In genomic region chr16:2238396-2239230, GRCh38 we compare ENCODE assay signal across 11 cellular contexts. TPM values are rescaled to one million over a fixed set of nuclear protein-coding genes. Genes with fewer than 3 reads are reported as not detected.
DNase-seq lines count a peak whose midpoint lies in the region; ATAC-seq and TF ChIP-seq lines count a peak whose summit lies in the region.
"Had no signal": no experiment of that assay in that cellular context is flagged by ENCODE, and none has a peak within 500 bp of the region (broad histone marks: within the 10 kb centered on the region; RNA-seq: fewer than 3 reads in every experiment).

No MANE protein-coding gene starts in this region.

- H3K36me3 ChIP-seq in endodermal cell (ENCODE audit: control insufficient read depth, insufficient read depth, low read length) = peaks cover 20% of the 10 kb centered on the region

- no peaks in the 10 kb centered on the region for H3K4me1 ChIP-seq in endodermal cell (ENCODE audit: control insufficient read depth, insufficient read depth, low read length)
- H3K4me1 ChIP-seq: HAP-1, SJSA1 had no signal

- peak; percentile 56 for DNase-seq in activated CD8-positive, alpha-beta memory T cell treated with anti-CD3 and anti-CD28 coated beads, Interleukin-2, amount 50 U/mL, for 48 hours
- no peak for DNase-seq in activated CD8-positive, alpha-beta memory T cell treated with anti-CD3 and anti-CD28 coated beads, Interleukin-2, amount 50 U/mL, for 4 hours
- DNase-seq in endodermal cell = peak; percentile 70
- no peak for DNase-seq in stimulated activated naive CD8-positive, alpha-beta T cell treated with anti-CD3 and anti-CD28 coated beads, Interleukin-15, Interleukin-2, amounts not matched to agents 100 U/mL and 50 U/mL, for 24 hours
- DNase-seq: kidney glomerular epithelial cell had no signal

- H3K27me3 Mint-ChIP-seq in endodermal cell (ENCODE audit: insufficient read depth) = peaks cover 22% of the 10 kb centered on the region

- 74% methylated on average over 16 to 22 of the region's 22 CpGs for WGBS in endodermal cell (ENCODE audit: insufficient coverage in 1 of 2, insufficient read length in 1 of 2), 2 experiments

- H3K9me3 ChIP-seq in endodermal cell (ENCODE audit: control insufficient read depth, low read length) = no peaks in the 10 kb centered on the region
- H3K9me3 ChIP-seq: HAP-1, SJSA1 had no signal

- H3K27ac Mint-ChIP-seq in endodermal cell = no peak overlapping the region
- H3K27ac Mint-ChIP-seq: nephron, type B pancreatic cell had no signal

- H3K4me3 ChIP-seq in endodermal cell (ENCODE audit: low read length) = no peak overlapping the region
- H3K4me3 ChIP-seq: HAP-1, SJSA1 had no signal

- no peak overlapping the region for H3K27ac ChIP-seq in endodermal cell (ENCODE audit: low read depth, low read length)
- H3K27ac ChIP-seq: SJSA1 had no signal

- ATAC-seq in stimulated activated naive CD8-positive, alpha-beta T cell treated with anti-CD3 and anti-CD28 coated beads, Interleukin-15, Interleukin-2, amounts not matched to agents 100 U/mL and 50 U/mL, for 24 hours = peak; percentile 4
- no peak for ATAC-seq in HG02870 (IDR thresholded peaks at IDR 0.05; ENCODE audit: unreplicated experiment)
- ATAC-seq in HG03571 (IDR thresholded peaks at IDR 0.05; ENCODE audit: unreplicated experiment) = no peak

- H3K9me3 Mint-ChIP-seq in endodermal cell = no peaks in the 10 kb centered on the region
- H3K9me3 Mint-ChIP-seq: nephron, type B pancreatic cell had no signal

- no peaks in the 10 kb centered on the region for H3K4me1 Mint-ChIP-seq in endodermal cell
- H3K4me1 Mint-ChIP-seq: nephron had no signal

- H3K9ac ChIP-seq in endodermal cell (ENCODE audit: extremely low read depth, low read length, poor library complexity, severe bottlenecking) = no peak overlapping the region

- H3K27me3 ChIP-seq in endodermal cell (ENCODE audit: control insufficient read depth, insufficient read depth, low read length, poor library complexity, severe bottlenecking) = peaks cover 25% of the 10 kb centered on the region
- H3K27me3 ChIP-seq: SJSA1 had no signal

- H3K36me3 Mint-ChIP-seq in endodermal cell (ENCODE audit: low read depth) = peaks cover 22% of the 10 kb centered on the region

- no peak overlapping the region for H3K4me3 Mint-ChIP-seq in endodermal cell
- H3K4me3 Mint-ChIP-seq: type B pancreatic cell had no signal

- no peak for TF ChIP-seq CTCF in endodermal cell (conservative IDR thresholded peaks at IDR 0.05)

RNA-seq across cellular contexts. Expression of gene DNASE1L2, which starts 2.4 kb away (rescaled TPM):
- 1 to 10 TPM in 1 of 2 donors, under 1 TPM in 1; 0.35 to 1.3 TPM for total RNA-seq in endodermal cell
- 0.53 TPM for polyA plus RNA-seq in endodermal cell (2013, experiment 1 of 2)
- polyA plus RNA-seq in endodermal cell (2013, experiment 2 of 2) = 0.83 TPM

RNA-seq across cellular contexts. Expression of gene ECI1, which starts 12.8 kb away (rescaled TPM):
- 10 to 100 TPM; 75.8 to 94.7 TPM for total RNA-seq in endodermal cell
- 81.0 TPM for polyA plus RNA-seq in endodermal cell (2013, experiment 1 of 2)
- 77.4 TPM for polyA plus RNA-seq in endodermal cell (2013, experiment 2 of 2)

RNA-seq across cellular contexts. Expression of gene E4F1, which starts 15.2 kb away (rescaled TPM):
- 10 to 100 TPM; 24.5 to 29.6 TPM for total RNA-seq in endodermal cell
- 25.0 TPM for polyA plus RNA-seq in endodermal cell (2013, experiment 1 of 2)
- polyA plus RNA-seq in endodermal cell (2013, experiment 2 of 2) = 18.9 TPM

RNA-seq across cellular contexts. Expression of gene PGP, which starts 24.0 kb away (rescaled TPM):
- total RNA-seq in endodermal cell = 10 to 100 TPM; 31.0 to 32.0 TPM
- polyA plus RNA-seq in endodermal cell (2013, experiment 1 of 2) = 32.6 TPM
- 31.5 TPM for polyA plus RNA-seq in endodermal cell (2013, experiment 2 of 2)

RNA-seq across cellular contexts. Expression of gene BRICD5, which starts 27.9 kb away (rescaled TPM):
- total RNA-seq in endodermal cell = 10 to 100 TPM in 1 of 2 donors, 1 to 10 TPM in 1; 7.7 to 15.0 TPM
- polyA plus RNA-seq in endodermal cell (2013, experiment 1 of 2) = 17.3 TPM
- 15.4 TPM for polyA plus RNA-seq in endodermal cell (2013, experiment 2 of 2)

Comparison
In these comparisons a context has a peak if more than half of its experiments do, and no peak if none do; other contexts are left out.
1. DNase-seq: peak in activated CD8-positive, alpha-beta memory T cell treated with anti-CD3 and anti-CD28 coated beads, Interleukin-2, amount 50 U/mL, for 48 hours (single experiment) and endodermal cell (single experiment); none in activated CD8-positive, alpha-beta memory T cell treated with anti-CD3 and anti-CD28 coated beads, Interleukin-2, amount 50 U/mL, for 4 hours (single experiment) and stimulated activated naive CD8-positive, alpha-beta T cell treated with anti-CD3 and anti-CD28 coated beads, Interleukin-15, Interleukin-2, amounts not matched to agents 100 U/mL and 50 U/mL, for 24 hours (single experiment).